10 cellular contexts compared by ENCODE assay signal in the genomic region with DNA sequence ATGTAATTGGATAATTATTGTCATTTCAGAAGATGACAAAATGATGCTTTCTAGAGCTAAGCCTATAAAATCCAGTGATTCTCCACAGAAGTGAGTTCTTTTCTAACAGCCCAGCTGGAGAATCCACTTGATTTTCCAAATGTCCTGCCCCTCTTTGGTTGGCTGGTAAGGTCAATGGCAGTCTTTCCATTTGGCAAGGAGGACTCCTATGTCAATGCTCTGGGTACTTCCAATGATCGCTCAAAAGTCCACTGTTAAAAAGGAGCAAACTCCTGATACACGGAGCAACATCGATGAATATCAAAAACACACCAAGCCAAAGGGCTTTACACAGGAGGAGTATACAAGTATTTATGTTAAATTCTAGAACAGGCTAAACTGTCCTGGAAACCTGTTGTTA. TPM values are rescaled to one million over a fixed set of nuclear protein-coding genes. Genes with fewer than 3 reads are reported as not detected.
A peak's percentile ranks its signal among the peaks of the same experiment; 100 is the strongest.
DNase-seq lines count a peak whose midpoint lies in the region; ATAC-seq and TF ChIP-seq lines count a peak whose summit lies in the region.
"Had no signal": no experiment of that assay in that cellular context is flagged by ENCODE, and none has a peak within 500 bp of the region (broad histone marks: within the 10 kb centered on the region; RNA-seq: fewer than 3 reads in every experiment).

No MANE protein-coding gene starts in this region.

- H3K36me3 ChIP-seq in ACC112 (ENCODE audit: insufficient read depth, low read length), result peaks cover 12% of the 10 kb centered on the region
- peaks cover 60% of the 10 kb centered on the region for H3K36me3 ChIP-seq in PC-3 (ENCODE audit: low read depth, low read length)
- peaks cover 44% of the 10 kb centered on the region for H3K36me3 ChIP-seq in endodermal cell (ENCODE audit: control insufficient read depth, insufficient read depth, low read length)

- DNase-seq in PC-3, result no peak
- no peak for DNase-seq in endodermal cell
- no peak for DNase-seq in natural killer cell treated with Interleukin-12 subunit alpha and Interleukin-12 subunit beta and Interleukin-15 and Interleukin-18, amount 100 ng/mL, for 72 hours (ENCODE audit: low spot score)
- no peak for DNase-seq in NCI-H748 (lab: John Stamatoyannopoulos, UW; ENCODE audit: unreplicated experiment)
- DNase-seq in GM20000 (ENCODE audit: low spot score), result no peak
- DNase-seq: amniotic stem cell had no signal

- CTCF ChIA-PET in PC-3 (lab: Charles Lee), result interaction anchor here (1.2 to 1.4 kb wide), 2 partner anchors 58 to 59 kb away, joined by 4 to 11 read pairs; a partner anchor contains a TSS

- no peak overlapping the region for H3K4me3 Mint-ChIP-seq in endodermal cell
- H3K4me3 Mint-ChIP-seq in natural killer cell treated with Interleukin-12 subunit alpha and Interleukin-12 subunit beta and Interleukin-15 and Interleukin-18, amount 100 ng/mL, for 72 hours, result no peak overlapping the region

- no TSS peak for BruUV-seq in PC-3 (replicated peaks; lab: Mats Ljungman, UMichigan)

- H3F3A ChIP-seq in PC-3 (ENCODE audit: low read length, unreplicated experiment), result peaks cover 9% of the 10 kb centered on the region

- H3K27ac ChIP-seq in ACC112 (ENCODE audit: low read depth, low read length) (peak overlapping the region; percentile 95), PC-3 (ENCODE audit: low read length) (peak overlapping the region; percentile 55), endodermal cell (ENCODE audit: low read depth, low read length) (peak overlapping the region; percentile 89)
- H3K27ac ChIP-seq: C4-2B had no signal

- peaks cover 13% of the 10 kb centered on the region for H3K4me1 Mint-ChIP-seq in endodermal cell
- H3K4me1 Mint-ChIP-seq in natural killer cell treated with Interleukin-12 subunit alpha and Interleukin-12 subunit beta and Interleukin-15 and Interleukin-18, amount 100 ng/mL, for 72 hours (ENCODE audit: low read depth in 2 of 2), result peaks cover 59% of the 10 kb centered on the region in 2 donors

- H3K9ac ChIP-seq in PC-3 (ENCODE audit: low read length) (no peak overlapping the region), endodermal cell (ENCODE audit: extremely low read depth, low read length, poor library complexity, severe bottlenecking) (no peak overlapping the region)

- no peak overlapping the region for H3K27ac Mint-ChIP-seq in endodermal cell
- peak overlapping the region; percentile 77 to 90 for H3K27ac Mint-ChIP-seq in natural killer cell treated with Interleukin-12 subunit alpha and Interleukin-12 subunit beta and Interleukin-15 and Interleukin-18, amount 100 ng/mL, for 72 hours

- H4K20me1 ChIP-seq in PC-3 (ENCODE audit: low read length), result no peaks in the 10 kb centered on the region

- H3K9me3 Mint-ChIP-seq in endodermal cell, result no peaks in the 10 kb centered on the region
- no peaks in the 10 kb centered on the region for H3K9me3 Mint-ChIP-seq in natural killer cell treated with Interleukin-12 subunit alpha and Interleukin-12 subunit beta and Interleukin-15 and Interleukin-18, amount 100 ng/mL, for 72 hours

- peaks cover 53% of the 10 kb centered on the region for H3K4me1 ChIP-seq in ACC112 (ENCODE audit: control insufficient read depth, insufficient read depth, low read length, unreplicated experiment)
- H3K4me1 ChIP-seq in PC-3 (ENCODE audit: insufficient read depth, low read length), result peaks cover 34% of the 10 kb centered on the region
- H3K4me1 ChIP-seq in endodermal cell (ENCODE audit: control insufficient read depth, insufficient read depth, low read length), result peaks cover 4% of the 10 kb centered on the region

- ATAC-seq in PC-3 (no peak), GM21526 (IDR thresholded peaks at IDR 0.05; ENCODE audit: low FRiP score, unreplicated experiment) (no peak), HG03159 (IDR thresholded peaks at IDR 0.05; ENCODE audit: unreplicated experiment) (no peak)
- no peak for ATAC-seq in natural killer cell treated with Interleukin-12 subunit alpha and Interleukin-12 subunit beta and Interleukin-15 and Interleukin-18, amount 100 ng/mL, for 72 hours

- H2AFZ ChIP-seq in ACC112 (ENCODE audit: low read length, unreplicated experiment) (no peak overlapping the region), PC-3 (ENCODE audit: low read length) (no peak overlapping the region)

- POLR2A ChIA-PET in PC-3 (lab: Charles Lee; ENCODE audit: unreplicated experiment), result interaction anchor here (1.7 kb wide), 1 partner anchor 58 kb away, joined by 13 read pairs; a partner anchor contains a TSS

- H3K4me3 ChIP-seq in ACC112 (ENCODE audit: low read depth, low read length), result no peak overlapping the region
- H3K4me3 ChIP-seq in PC-3 (ENCODE audit: low read length), result no peak overlapping the region
- H3K4me3 ChIP-seq in endodermal cell (ENCODE audit: low read length), result no peak overlapping the region

- no peaks in the 10 kb centered on the region for H3K27me3 ChIP-seq in ACC112 (ENCODE audit: insufficient read depth, low read length)
- no peaks in the 10 kb centered on the region for H3K27me3 ChIP-seq in PC-3 (ENCODE audit: low read length)
- no peaks in the 10 kb centered on the region for H3K27me3 ChIP-seq in endodermal cell (ENCODE audit: control insufficient read depth, insufficient read depth, low read length, poor library complexity, severe bottlenecking)

- no peak for TF ChIP-seq CTCF in PC-3 (conservative IDR thresholded peaks at IDR 0.05; ENCODE audit: low read depth, low read length)
- no peak for TF ChIP-seq CTCF in endodermal cell (conservative IDR thresholded peaks at IDR 0.05)
- no peak for TF ChIP-seq CTCF in GM20000 (IDR thresholded peaks at IDR 0.05; ENCODE audit: extremely low read depth, missing control alignments)

- no peaks in the 10 kb centered on the region for H3K9me2 ChIP-seq in PC-3 (replicated peaks; ENCODE audit: low read length)

- H3K79me2 ChIP-seq in ACC112 (ENCODE audit: control insufficient read depth, insufficient read depth, low read length, unreplicated experiment) (peaks cover 9% of the 10 kb centered on the region), PC-3 (ENCODE audit: low read length) (peaks cover 35% of the 10 kb centered on the region)

- WGBS in endodermal cell (ENCODE audit: insufficient coverage in 1 of 2, insufficient read length in 1 of 2), 2 experiments, result 97% methylated on average over 3 of the region's 3 CpGs; no CpG with 5 or more reads in 1 of the 2 experiments

- no peak overlapping the region for H3K4me2 ChIP-seq in PC-3 (ENCODE audit: low read length)

- H3K27me3 Mint-ChIP-seq in endodermal cell (ENCODE audit: insufficient read depth), result no peaks in the 10 kb centered on the region
- no peaks in the 10 kb centered on the region for H3K27me3 Mint-ChIP-seq in natural killer cell treated with Interleukin-12 subunit alpha and Interleukin-12 subunit beta and Interleukin-15 and Interleukin-18, amount 100 ng/mL, for 72 hours

- H3K9me3 ChIP-seq in PC-3 (ENCODE audit: low read length) (no peaks in the 10 kb centered on the region), endodermal cell (ENCODE audit: control insufficient read depth, low read length) (no peaks in the 10 kb centered on the region)

- H3K36me3 Mint-ChIP-seq in endodermal cell (ENCODE audit: low read depth), result peaks cover 73% of the 10 kb centered on the region
- H3K36me3 Mint-ChIP-seq in natural killer cell treated with Interleukin-12 subunit alpha and Interleukin-12 subunit beta and Interleukin-15 and Interleukin-18, amount 100 ng/mL, for 72 hours, result peaks cover 40% of the 10 kb centered on the region

- intact Hi-C loops in PC-3 (cut with micrococcal nuclease), result no loop called here

RNA-seq across cellular contexts. Expression of a gene that starts 57.8 kb away (rescaled TPM):
- 75.4 and 82.5 TPM in 2 replicates for total RNA-seq in PC-3 (2014; rRNA removed)
- 10 to 100 TPM; 15.6 to 18.4 TPM for total RNA-seq in endodermal cell
- 10.0 TPM for polyA plus RNA-seq in endodermal cell (2013, experiment 1 of 2)
- polyA plus RNA-seq in endodermal cell (2013, experiment 2 of 2), result 9.3 TPM
- 10 to 100 TPM; 61.7 to 67.6 TPM for total RNA-seq in natural killer cell treated with Interleukin-12 subunit alpha and Interleukin-12 subunit beta and Interleukin-15 and Interleukin-18, amount 100 ng/mL, for 72 hours
